Comparison of ENCODE assay signal across 8 cellular contexts in genomic region chr2:65055427-65056214, GRCh38. TPM values are rescaled to one million over a fixed set of nuclear protein-coding genes. Genes with fewer than 3 reads are reported as not detected.
A peak's percentile ranks its signal among the peaks of the same experiment; 100 is the strongest.
DNase-seq lines count a peak whose midpoint lies in the region; ATAC-seq and TF ChIP-seq lines count a peak whose summit lies in the region.

No MANE protein-coding gene starts in this region.

- DNase-seq in NCI-H2196 (lab: John Stamatoyannopoulos, UW; ENCODE audit: unreplicated experiment) (peak; percentile 48), NCI-H2196 treated with DMSO at 0.1 percent for 48 hours (lab: John Stamatoyannopoulos, UW; ENCODE audit: unreplicated experiment) (no peak), HAP-1 (ENCODE audit: low spot score in 2 of 2) (no peak), fibroblast of lung (ENCODE audit: low read depth in 2 of 2) (no peak), omental fat pad (ENCODE audit: low spot score) (peak; percentile 32), epidermal melanocyte (ENCODE audit: insufficient read length, low spot score) (no peak)
- DNase-seq in activated CD4-positive, alpha-beta T cell treated with anti-CD3 and anti-CD28 coated beads, Interleukin-2, amount 50 U/mL, for 1 hour = peak; percentile 61

- no peaks in the 10 kb centered on the region for H3K9me2 ChIP-seq in Loucy (replicated peaks; ENCODE audit: low read depth, low read length)

- TF ChIP-seq CTCF in Loucy (conservative IDR thresholded peaks at IDR 0.05; ENCODE audit: low read length) (no peak), fibroblast of lung (conservative IDR thresholded peaks at IDR 0.05 in 1 of 2, IDR thresholded peaks at IDR 0.05 in 1 of 2; ENCODE audit: low read depth in 1 of 2, low read length in 2 of 2) (no peak), omental fat pad (IDR thresholded peaks at IDR 0.05) (no peak)

- H3K27ac ChIP-seq in fibroblast of lung (ENCODE audit: insufficient read depth, low read length) = no peak overlapping the region

- H3K4me1 ChIP-seq in HAP-1 (peaks cover 8% of the 10 kb centered on the region), Loucy (ENCODE audit: insufficient read depth, low read length, poor library complexity, severe bottlenecking) (peaks cover 62% of the 10 kb centered on the region), fibroblast of lung (ENCODE audit: control insufficient read depth, extremely low read depth, insufficient read depth, low read length) (peaks cover 5% of the 10 kb centered on the region)

- in situ Hi-C loops in HAP-1 (cut with MboI; ENCODE audit: low sequenced_read_pairs) = loop anchor here (10.0 kb wide), 1 partner anchor 509 kb away; no protein-coding TSS in a partner anchor

- H3K9ac ChIP-seq in Loucy (ENCODE audit: low read depth, low read length, poor library complexity, severe bottlenecking) = peak overlapping the region; percentile 70
- peak overlapping the region; percentile 45 for H3K9ac ChIP-seq in fibroblast of lung (ENCODE audit: insufficient read depth, low read length)

- ATAC-seq in omental fat pad (ENCODE audit: low FRiP score) = peak; percentile 42

- H3K27me3 ChIP-seq in HAP-1 (ENCODE audit: low read depth) (no peaks in the 10 kb centered on the region), Loucy (ENCODE audit: insufficient read depth, low read length, poor library complexity, severe bottlenecking) (no peaks in the 10 kb centered on the region), fibroblast of lung (ENCODE audit: control insufficient read depth, insufficient read depth, low read length) (no peaks in the 10 kb centered on the region)

- peaks cover 10% of the 10 kb centered on the region for H4K20me1 ChIP-seq in Loucy (ENCODE audit: insufficient read depth, low read length, poor library complexity, severe bottlenecking)
- no peaks in the 10 kb centered on the region for H4K20me1 ChIP-seq in fibroblast of lung (ENCODE audit: control insufficient read depth, extremely low read depth, insufficient read depth, low read length)

- H3K4me3 ChIP-seq in HAP-1 (peak overlapping the region; percentile 72), Loucy (ENCODE audit: low read length, poor library complexity, severe bottlenecking) (peak overlapping the region; percentile 79), fibroblast of lung (replicated peaks in 1 of 4; ENCODE audit: control extremely low read depth in 1 of 4, insufficient read depth in 1 of 4, low read depth in 3 of 4, low read length in 4 of 4) (peak overlapping the region; percentile 66 to 75 (median 68))

- H3K9me3 ChIP-seq in HAP-1 (no peaks in the 10 kb centered on the region), Loucy (ENCODE audit: insufficient read depth, low read depth, low read length) (no peaks in the 10 kb centered on the region), fibroblast of lung (ENCODE audit: control insufficient read depth, insufficient read depth, low read depth, low read length) (no peaks in the 10 kb centered on the region)

- H2AFZ ChIP-seq in Loucy (ENCODE audit: low read length) (peak overlapping the region; percentile 92), fibroblast of lung (ENCODE audit: low read length) (peak overlapping the region; percentile 76)

- no peaks in the 10 kb centered on the region for H3F3A ChIP-seq in Loucy (ENCODE audit: low read depth)

- H3K4me2 ChIP-seq in Loucy (ENCODE audit: low read depth, low read length, poor library complexity, severe bottlenecking) (peak overlapping the region; percentile 85), fibroblast of lung (ENCODE audit: extremely low read depth, insufficient read depth, low read length) (peak overlapping the region; percentile 95)

- H3K36me3 ChIP-seq in HAP-1 (replicated peaks) = no peaks in the 10 kb centered on the region
- no peaks in the 10 kb centered on the region for H3K36me3 ChIP-seq in Loucy (ENCODE audit: insufficient read depth, low read length)
- no peaks in the 10 kb centered on the region for H3K36me3 ChIP-seq in fibroblast of lung (ENCODE audit: control insufficient read depth, insufficient read depth, low read length)

- H3K79me2 ChIP-seq in Loucy (ENCODE audit: insufficient read depth, low read length) (peaks cover 47% of the 10 kb centered on the region), fibroblast of lung (ENCODE audit: control insufficient read depth, insufficient read depth, low read length) (peaks cover 8% of the 10 kb centered on the region)

RNA-seq across cellular contexts. Expression of gene CEP68, which starts 0.6 kb away (rescaled TPM):
- total RNA-seq in fibroblast of lung (10.5 and 12.7 TPM in 2 replicates), omental fat pad (10 to 100 TPM in 3 of 4 donors, 1 to 10 TPM in 1; 9.7 to 67.3 (median 21.3) TPM)
- 5.2 and 8.5 TPM in 2 replicates for polyA plus RNA-seq in fibroblast of lung
- polyA plus RNA-seq in fibroblast of lung (2012) = 4.8 and 8.2 TPM in 2 replicates
- polyA minus RNA-seq in fibroblast of lung (ENCODE audit: low replicate concordance) = 13.8 and 15.5 TPM in 2 replicates

Comparison
In these comparisons a context has a peak if more than half of its experiments do, and no peak if none do; other contexts are left out.
1. DNase-seq: peak in NCI-H2196 (single experiment), activated CD4-positive, alpha-beta T cell treated with anti-CD3 and anti-CD28 coated beads, Interleukin-2, amount 50 U/mL, for 1 hour (single experiment) and omental fat pad (single experiment); none in NCI-H2196 treated with DMSO at 0.1 percent for 48 hours (single experiment), HAP-1 (0 of 2), fibroblast of lung (0 of 2) and epidermal melanocyte (single experiment).
2. Peak in every context shown above with its lines, with median percentiles within 50 percentile points of each other: H3K4me3 ChIP-seq.